ENCODE assay signal across 25 cellular contexts in the genomic region with DNA sequence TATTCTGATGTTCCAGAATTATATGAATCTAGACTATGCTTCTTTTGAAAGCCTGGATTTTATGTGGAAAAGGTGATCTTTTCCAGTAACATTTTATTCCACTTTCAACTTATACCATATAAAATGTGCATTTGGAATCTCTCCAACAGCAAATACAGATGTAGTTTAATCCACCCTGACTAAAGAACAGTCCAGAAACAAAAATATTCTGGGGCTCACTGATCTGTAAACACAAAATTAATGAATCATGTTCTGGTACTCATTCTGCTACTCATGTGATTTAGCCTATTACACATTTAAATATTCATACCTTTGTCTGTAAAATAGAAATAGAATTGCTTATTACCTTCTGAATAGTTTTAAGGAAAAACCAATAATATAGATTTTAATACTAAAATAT.
DNase-seq lines count a peak whose midpoint lies in the region; FAIRE-seq lines count a peak whose summit lies in the region.
"Had no signal": no experiment of that assay in that cellular context is flagged by ENCODE, and none has a peak within 500 bp of the region (broad histone marks: within the 10 kb centered on the region; RNA-seq: fewer than 3 reads in every experiment).

No MANE protein-coding gene starts in this region.

- H3K36me3 ChIP-seq in adipocyte (ENCODE audit: control insufficient read depth, insufficient read depth, low read length, severe bottlenecking) (no peaks in the 10 kb centered on the region), MG63 (no peaks in the 10 kb centered on the region)

- no peak overlapping the region for H3K4me3 ChIP-seq in adipocyte (ENCODE audit: low read length)
- no peak overlapping the region for H3K4me3 ChIP-seq in MG63
- H3K4me3 ChIP-seq: A549, GM12878, GM23338 had no signal

- FAIRE-seq in G401.6 (lab: Jason Lieb, UNC) = peak; percentile 69
- FAIRE-seq: A549, GM12878 had no signal

- DNase-seq in adipocyte (ENCODE audit: low read depth) = peak; percentile 59
- peak; percentile 4 for DNase-seq in fibroblast of gingiva (ENCODE audit: low read depth)
- DNase-seq in kidney tubule cell (ENCODE audit: low spot score) = peak; percentile 17
- no peak for DNase-seq in MG63
- DNase-seq in HK-2 (ENCODE audit: unreplicated experiment) = no peak
- DNase-seq in NCI-H146 (lab: John Stamatoyannopoulos, UW) = no peak
- no peak for DNase-seq in activated CD8-positive, alpha-beta memory T cell treated with anti-CD3 and anti-CD28 coated beads for 24 hours
- DNase-seq: C1 segment of cervical spinal cord; Caco-2; CD4-positive, alpha-beta memory T cell; GDM1; H9; MV-4-11; NCI-H1105; NCI-H1436 treated with DMSO at 0.1 percent for 48 hours; NCI-H1930; NCI-H2107; NCI-H524; NCI-H748 treated with DMSO at 0.1 percent for 48 hours; Right ventricle myocardium superior; RPMI8226 had no signal

- H3K9ac ChIP-seq in adipocyte (ENCODE audit: low read length) = no peak overlapping the region

- H3K27me3 ChIP-seq in adipocyte (replicated peaks; ENCODE audit: control insufficient read depth, insufficient read depth, low read length) = no peaks in the 10 kb centered on the region
- no peaks in the 10 kb centered on the region for H3K27me3 ChIP-seq in MG63

- H3K4me1 ChIP-seq in adipocyte (ENCODE audit: control insufficient read depth, insufficient read depth, low read length) = no peaks in the 10 kb centered on the region
- H3K4me1 ChIP-seq: A549, Caco-2 had no signal

- H3K9me3 ChIP-seq in adipocyte (ENCODE audit: control insufficient read depth, low read length) (no peaks in the 10 kb centered on the region), MG63 (no peaks in the 10 kb centered on the region)
- H3K9me3 ChIP-seq: A549, Caco-2 had no signal

Comparison
In these comparisons a context has a peak if more than half of its experiments do, and no peak if none do; other contexts are left out.
1. DNase-seq: peak in adipocyte (single experiment), fibroblast of gingiva (single experiment) and kidney tubule cell (single experiment); none in MG63 (single experiment), HK-2 (single experiment), NCI-H146 (single experiment) and activated CD8-positive, alpha-beta memory T cell treated with anti-CD3 and anti-CD28 coated beads for 24 hours (single experiment).